Comparison of ENCODE assay signal across 8 cellular contexts in genomic region chrX:3713225-3713936, GRCh38. TPM values are rescaled to one million over a fixed set of nuclear protein-coding genes. Genes with fewer than 3 reads are reported as not detected.
DNase-seq lines count a peak whose midpoint lies in the region; ATAC-seq and TF ChIP-seq lines count a peak whose summit lies in the region.

Gene PRKX, minus strand, starts transcription at chrX:3713649. Its CDS starts 396 bp downstream, at chrX:3713253.

- H3K4me1 ChIP-seq in ES-I3 (ENCODE audit: insufficient read depth, low read length), result no peaks in the 10 kb centered on the region

- H3K36me3 ChIP-seq in ES-I3 (ENCODE audit: insufficient read depth, low read length) (no peaks in the 10 kb centered on the region; the same call in 1 of the 2 replicates), kidney epithelial cell (ENCODE audit: control insufficient read depth, insufficient read depth, low read length) (no peaks in the 10 kb centered on the region)

- H3K4me3 ChIP-seq in Jurkat, Clone E6-1 (ENCODE audit: low read length), result peak within 1 kb of the TSS; percentile 59
- peak within 1 kb of the TSS; percentile 91 for H3K4me3 ChIP-seq in kidney epithelial cell (ENCODE audit: low read depth, low read length)

- no peak for TF ChIP-seq CTCF in kidney epithelial cell (IDR thresholded peaks at IDR 0.05; ENCODE audit: insufficient read depth, low read length, poor library complexity, severe bottlenecking)

- peak within 1 kb of the TSS; percentile 68 for H3K9ac ChIP-seq in ES-I3 (ENCODE audit: low read depth, low read length)

- in situ Hi-C loops in T47D (cut with HindIII; ENCODE audit: low pct_unique_long_range_greater_than_20kb, low sequenced_read_pairs), result no loop called here

- ATAC-seq in GM21619 (IDR thresholded peaks at IDR 0.05; ENCODE audit: unreplicated experiment), result peak; percentile 66

- no peaks in the 10 kb centered on the region for H3K27me3 ChIP-seq in kidney epithelial cell (ENCODE audit: control insufficient read depth, insufficient read depth, low read length)

- no peaks in the 10 kb centered on the region; the same call in 1 of the 2 replicates for H3K9me3 ChIP-seq in ES-I3 (ENCODE audit: control insufficient read depth, insufficient read depth, low read length)

- peak; percentile 27 for DNase-seq in Jurkat, Clone E6-1 (ENCODE audit: low read depth, low spot score)
- DNase-seq in UCSD-AML1 (lab: John Stamatoyannopoulos, UW; ENCODE audit: unreplicated experiment) (peak; percentile 86), T47D (ENCODE audit: low read depth in 1 of 2, low spot score in 1 of 2) (peak; percentile 64), kidney epithelial cell (ENCODE audit: low read depth) (no peak), NCI-H1694 treated with DMSO at 0.1 percent for 48 hours (lab: John Stamatoyannopoulos, UW) (no peak)
- peak; percentile 28 to 58 (median 46) for DNase-seq in stimulated activated CD4-positive, alpha-beta T cell treated with anti-CD3 and anti-CD28 coated beads, Interleukin-1b, Interleukin-23, amount 100 ng/mL, for 24 hours (ENCODE audit: low read depth in 4 of 4, low spot score in 1 of 4)

RNA-seq across cellular contexts. Expression of gene PRKX, which starts in this region (rescaled TPM):
- 18.6 TPM for polyA plus RNA-seq in Jurkat, Clone E6-1 (2012; ENCODE audit: insufficient read depth, insufficient read length)
- 20.1 and 34.0 TPM in 2 replicates for total RNA-seq in kidney epithelial cell

Comparison
In these comparisons a context has a peak if more than half of its experiments do, and no peak if none do; other contexts are left out.
1. DNase-seq: peak in Jurkat, Clone E6-1 (single experiment), UCSD-AML1 (single experiment), T47D (2 of 2) and stimulated activated CD4-positive, alpha-beta T cell treated with anti-CD3 and anti-CD28 coated beads, Interleukin-1b, Interleukin-23, amount 100 ng/mL, for 24 hours (4 of 4); none in kidney epithelial cell (single experiment) and NCI-H1694 treated with DMSO at 0.1 percent for 48 hours (single experiment).